Comparison of ENCODE assay signal across 27 cellular contexts in the genomic region with DNA sequence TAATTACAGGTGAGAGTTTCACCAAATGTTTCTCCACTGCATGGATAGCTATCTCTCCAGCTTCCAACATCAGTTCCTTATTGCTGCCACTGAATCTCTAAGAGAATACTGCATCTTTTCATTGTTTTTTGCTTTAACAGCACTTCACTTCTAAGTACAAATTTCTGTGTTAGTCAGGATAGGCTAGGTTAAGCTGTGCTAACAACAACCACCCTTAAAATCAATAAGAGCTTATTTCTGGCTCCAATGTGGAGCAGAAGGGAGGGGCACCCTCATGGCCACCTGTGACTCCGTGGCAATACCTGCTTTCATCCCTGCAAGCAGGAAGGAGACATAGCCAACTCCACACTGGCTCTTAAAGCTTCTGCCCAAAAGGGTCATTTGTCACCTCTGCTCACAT. TPM values are rescaled to one million over a fixed set of nuclear protein-coding genes. Genes with fewer than 3 reads are reported as not detected.
DNase-seq lines count a peak whose midpoint lies in the region; ATAC-seq, FAIRE-seq and TF ChIP-seq lines count a peak whose summit lies in the region.
"Had no signal": no experiment of that assay in that cellular context is flagged by ENCODE, and none has a peak within 500 bp of the region (broad histone marks: within the 10 kb centered on the region; RNA-seq: fewer than 3 reads in every experiment).

No MANE protein-coding gene starts in this region.

- peak overlapping the region; percentile 35 to 93; a peak in 3 of 4 replicates for H4K8ac ChIP-seq in IMR-90 (ENCODE audit: low read depth in 2 of 2, low read length in 2 of 2)

- FAIRE-seq in endothelial cell of umbilical vein (lab: Jason Lieb, UNC): no peak
- FAIRE-seq: GM12891, H1, K562 had no signal

- H3K4me1 ChIP-seq in GM23338 (ENCODE audit: insufficient read depth): no peaks in the 10 kb centered on the region
- peaks cover 15% of the 10 kb centered on the region for H3K4me1 ChIP-seq in IMR-90 (ENCODE audit: control insufficient read depth, insufficient read depth, low read length)
- H3K4me1 ChIP-seq in endothelial cell of umbilical vein (ENCODE audit: control insufficient read depth, extremely low read depth, insufficient read depth, low read length): peaks cover 18% of the 10 kb centered on the region
- H3K4me1 ChIP-seq in thoracic aorta (ENCODE audit: control insufficient read depth in 1 of 2, low read depth in 2 of 2): peaks cover 15 to 23% of the 10 kb centered on the region in 2 donors
- H3K4me1 ChIP-seq: BLaER1 treated with 17β-estradiol and CSF1 and Interleukin-3, amounts not matched to agents 10 nM and 100 nM; Caco-2 had no signal

- no peaks in the 10 kb centered on the region for H3K79me2 ChIP-seq in GM23338 (replicated peaks; ENCODE audit: insufficient read depth)
- no peaks in the 10 kb centered on the region for H3K79me2 ChIP-seq in endothelial cell of umbilical vein (ENCODE audit: control insufficient read depth, insufficient read depth, low read length)

- H3K14ac ChIP-seq in IMR-90 (replicated peaks; ENCODE audit: low read depth, low read length): peak overlapping the region; percentile 82

- H3K27me3 ChIP-seq in GM23338 (ENCODE audit: insufficient read depth) (no peaks in the 10 kb centered on the region), IMR-90 (ENCODE audit: control insufficient read depth, insufficient read depth, low read length) (no peaks in the 10 kb centered on the region), endothelial cell of umbilical vein (ENCODE audit: control insufficient read depth in 2 of 2, insufficient read depth in 2 of 2, low read length in 2 of 2) (no peaks in the 10 kb centered on the region), thoracic aorta (replicated peaks; ENCODE audit: insufficient read depth) (no peaks in the 10 kb centered on the region)
- H3K27me3 ChIP-seq: BLaER1 treated with 17β-estradiol and CSF1 and Interleukin-3, amounts not matched to agents 10 nM and 100 nM; MG63 had no signal

- CTCF ChIA-PET in IMR-90 (lab: Yijun Ruan, JAX) (interaction anchor here (1.1 kb wide), 1 partner anchor 101 kb away, joined by 3 read pairs; no protein-coding TSS in a partner anchor), endothelial cell of umbilical vein (lab: Charles Lee) (interaction anchor here (0.9 to 2.3 kb wide), 6 partner anchors 8 to 333 kb away, joined by 3 to 10 read pairs (median 4); no protein-coding TSS in a partner anchor)

- H3K18ac ChIP-seq in IMR-90 (ENCODE audit: low read depth, low read length): peak overlapping the region; percentile 46

- H2BK20ac ChIP-seq in IMR-90 (ENCODE audit: low read depth, low read length): peak overlapping the region; percentile 98

- H3K9me3 Mint-ChIP-seq in GM23338: peaks cover 11% of the 10 kb centered on the region

- H3K79me1 ChIP-seq in IMR-90 (ENCODE audit: low read depth in 1 of 2, low read length in 2 of 2): no peaks in the 10 kb centered on the region

- H2BK15ac ChIP-seq in IMR-90 (ENCODE audit: low read depth, low read length): peak overlapping the region; percentile 99; the same call in 2 of the 3 replicates

- no peaks in the 10 kb centered on the region for H3F3A ChIP-seq in GM23338 (replicated peaks; ENCODE audit: low read depth)

- WGBS in IMR-90 (ENCODE audit: extremely low coverage in 2 of 2, insufficient read length in 1 of 2), 2 experiments: no CpG with 5 or more reads among the region's 1 CpG

- TF ChIP-seq CTCF in GM23338 (conservative IDR thresholded peaks at IDR 0.05; ENCODE audit: low read depth in 2 of 2) (no peak), IMR-90 (conservative IDR thresholded peaks at IDR 0.05; ENCODE audit: low read depth, low read length) (no peak), endothelial cell of umbilical vein (IDR thresholded peaks at IDR 0.05; ENCODE audit: extremely low read depth in 1 of 2, insufficient read depth in 1 of 2, low read depth in 1 of 2, low read length in 2 of 2) (no peak), thoracic aorta (IDR thresholded peaks at IDR 0.05) (no peak)

- H3K4me3 Mint-ChIP-seq in GM23338: no peak overlapping the region
- H3K4me3 Mint-ChIP-seq: CD4-positive, alpha-beta memory T cell had no signal

- H3K36me3 Mint-ChIP-seq in GM23338 (ENCODE audit: low read depth): peaks cover 6% of the 10 kb centered on the region; the same call in 2 of the 3 replicates
- H3K36me3 Mint-ChIP-seq: CD4-positive, alpha-beta memory T cell had no signal

- no peak overlapping the region; the same call in 1 of the 2 replicates for H3K56ac ChIP-seq in IMR-90 (ENCODE audit: extremely low read depth, insufficient read depth, low read length)

- DNase-seq in GM23338 (ENCODE audit: low spot score) (no peak), IMR-90 (no peak), endothelial cell of umbilical vein (ENCODE audit: low read depth, low spot score) (no peak), thoracic aorta (ENCODE audit: low spot score) (no peak)
- DNase-seq: ACHN; Caco-2; CD4-positive, alpha-beta memory T cell; DMS 273 treated with DMSO at 0.1 percent for 48 hours; DND-41; MG63; NCI-H1417; NCI-H187; NCI-H2107; NCI-H446 treated with DMSO at 0.1 percent for 48 hours; NCI-H526 treated with DMSO at 0.1 percent for 48 hours; OCI-M1; SHP77 treated with DMSO at 0.1 percent for 48 hours had no signal

- no peak overlapping the region for H3K4me2 ChIP-seq in GM23338
- no peak overlapping the region for H3K4me2 ChIP-seq in IMR-90 (ENCODE audit: low read depth, low read length)
- H3K4me2 ChIP-seq in endothelial cell of umbilical vein (ENCODE audit: insufficient read depth, low read length): no peak overlapping the region
- H3K4me2 ChIP-seq: BLaER1 treated with 17β-estradiol and CSF1 and Interleukin-3, amounts not matched to agents 10 nM and 100 nM had no signal

- peak overlapping the region; percentile 14 for H2BK5ac ChIP-seq in IMR-90 (ENCODE audit: low read depth, low read length, poor library complexity, severe bottlenecking)

- in situ Hi-C loops in IMR-90 (cut with MboI; ENCODE audit: low sequenced_read_pairs): no loop called here

- intact Hi-C loops in IMR-90 (cut with micrococcal nuclease) (no loop called here), endothelial cell of umbilical vein (cut with micrococcal nuclease) (loop anchor here (2.0 to 5.0 kb wide), 2 partner anchors 160 to 236 kb away; no protein-coding TSS in a partner anchor)

- peak overlapping the region; percentile 93 for H2AK9ac ChIP-seq in IMR-90 (replicated peaks; ENCODE audit: low read depth, low read length, poor library complexity)

- H3K9ac ChIP-seq in IMR-90 (ENCODE audit: low read depth, low read length) (no peak overlapping the region), endothelial cell of umbilical vein (replicated peaks; ENCODE audit: extremely low read depth, insufficient read depth, low read length) (no peak overlapping the region)
- H3K9ac ChIP-seq: BLaER1 treated with 17β-estradiol and CSF1 and Interleukin-3, amounts not matched to agents 10 nM and 100 nM had no signal

- H3K27me3 Mint-ChIP-seq in GM23338 (ENCODE audit: insufficient read depth, low read depth, poor library complexity): peaks cover 4% of the 10 kb centered on the region

- H3K4me3 ChIP-seq in GM23338: no peak overlapping the region
- H3K4me3 ChIP-seq in IMR-90 (ENCODE audit: insufficient read depth, low read depth, low read length): no peak overlapping the region
- no peak overlapping the region for H3K4me3 ChIP-seq in endothelial cell of umbilical vein (replicated peaks in 1 of 3; ENCODE audit: insufficient read depth in 1 of 3, low read depth in 1 of 3, low read length in 3 of 3)
- no peak overlapping the region for H3K4me3 ChIP-seq in thoracic aorta
- H3K4me3 ChIP-seq: BLaER1 treated with 17β-estradiol and CSF1 and Interleukin-3, amounts not matched to agents 10 nM and 100 nM; K562; MG63; SK-N-MC had no signal

- H3K9me2 ChIP-seq in GM23338 (ENCODE audit: insufficient read depth): no peaks in the 10 kb centered on the region

- H3K4ac ChIP-seq in IMR-90 (ENCODE audit: low read depth, low read length): peak overlapping the region; percentile 95

- H4K5ac ChIP-seq in IMR-90 (ENCODE audit: low read depth, low read length): peak overlapping the region; percentile 71

- no peaks in the 10 kb centered on the region for H4K20me1 ChIP-seq in GM23338 (replicated peaks; ENCODE audit: insufficient read depth)
- H4K20me1 ChIP-seq in IMR-90 (ENCODE audit: insufficient read depth, low read length): no peaks in the 10 kb centered on the region
- no peaks in the 10 kb centered on the region for H4K20me1 ChIP-seq in endothelial cell of umbilical vein (replicated peaks; ENCODE audit: control insufficient read depth, extremely low read depth, insufficient read depth, low read length)
- H4K20me1 ChIP-seq: BLaER1 treated with 17β-estradiol and CSF1 and Interleukin-3, amounts not matched to agents 10 nM and 100 nM had no signal

- H4K91ac ChIP-seq in IMR-90 (ENCODE audit: insufficient read depth, low read depth, low read length): peak overlapping the region; percentile 95

- H3K4me1 Mint-ChIP-seq in GM23338: no peaks in the 10 kb centered on the region; the same call in 2 of the 3 replicates
- H3K4me1 Mint-ChIP-seq: CD4-positive, alpha-beta memory T cell had no signal

- H3K9me1 ChIP-seq in IMR-90 (ENCODE audit: insufficient read depth, low read length) (peaks cover 18% of the 10 kb centered on the region), endothelial cell of umbilical vein (replicated peaks; ENCODE audit: control insufficient read depth, extremely low read depth, insufficient read depth, low read length) (no peaks in the 10 kb centered on the region)

- H3K36me3 ChIP-seq in GM23338 (ENCODE audit: insufficient read depth): no peaks in the 10 kb centered on the region
- H3K36me3 ChIP-seq in IMR-90 (ENCODE audit: control insufficient read depth, insufficient read depth, low read length): no peaks in the 10 kb centered on the region
- H3K36me3 ChIP-seq in endothelial cell of umbilical vein (ENCODE audit: control insufficient read depth in 2 of 2, extremely low read depth in 1 of 2, insufficient read depth in 2 of 2, low read length in 2 of 2): no peaks in the 10 kb centered on the region
- no peaks in the 10 kb centered on the region for H3K36me3 ChIP-seq in thoracic aorta
- H3K36me3 ChIP-seq: BLaER1 treated with 17β-estradiol and CSF1 and Interleukin-3, amounts not matched to agents 10 nM and 100 nM; MG63 had no signal

- H2AFZ ChIP-seq in GM23338: peak overlapping the region; percentile 43
- H2AFZ ChIP-seq in IMR-90 (replicated peaks; ENCODE audit: low read length, poor library complexity): peak overlapping the region; percentile 76
- no peak overlapping the region for H2AFZ ChIP-seq in endothelial cell of umbilical vein (ENCODE audit: low read depth, low read length)

- POLR2A ChIA-PET in IMR-90 (lab: Charles Lee; ENCODE audit: unreplicated experiment): interaction anchor here (0.7 kb wide), 1 partner anchor 251 kb away, joined by 5 read pairs; no protein-coding TSS in a partner anchor
- POLR2A ChIA-PET in endothelial cell of umbilical vein (lab: Charles Lee): no interaction called here

- peak overlapping the region; percentile 79 for H3K23ac ChIP-seq in IMR-90 (ENCODE audit: low read depth, low read length)

- peak overlapping the region; percentile 99 for H2AK5ac ChIP-seq in IMR-90 (ENCODE audit: low read depth, low read length)

- H3K9me3 ChIP-seq in IMR-90 (ENCODE audit: control insufficient read depth, insufficient read depth, low read length) (peaks cover 3% of the 10 kb centered on the region), endothelial cell of umbilical vein (replicated peaks; ENCODE audit: control insufficient read depth, insufficient read depth, low read length) (no peaks in the 10 kb centered on the region), thoracic aorta (no peaks in the 10 kb centered on the region)
- H3K9me3 ChIP-seq: Caco-2 had no signal

- no peak for TF ChIP-seq RAD21 in IMR-90 (IDR thresholded peaks at IDR 0.05; ENCODE audit: low read length)

- no TSS peak for BruUV-seq in IMR-90 (replicated peaks; lab: Mats Ljungman, UMichigan)
- BruUV-seq in endothelial cell of umbilical vein (replicated peaks; lab: Mats Ljungman, UMichigan): no TSS peak

- no peak overlapping the region for H3K27ac ChIP-seq in GM23338 (ENCODE audit: low read depth)
- no peak overlapping the region for H3K27ac ChIP-seq in IMR-90 (ENCODE audit: insufficient read depth, low read length)
- H3K27ac ChIP-seq in endothelial cell of umbilical vein (ENCODE audit: insufficient read depth, low read depth, low read length): peak overlapping the region; percentile 74
- peak overlapping the region; percentile 7 to 74 for H3K27ac ChIP-seq in thoracic aorta
- H3K27ac ChIP-seq: BLaER1 treated with 17β-estradiol and CSF1 and Interleukin-3, amounts not matched to agents 10 nM and 100 nM; SK-N-MC had no signal

- dilution Hi-C loops in IMR-90 (cut with HindIII; ENCODE audit: low sequenced_read_pairs, unreplicated experiment) (no loop called here), endothelial cell of umbilical vein (cut with MboI; ENCODE audit: extremely low pct_ligation_motif_present, low sequenced_read_pairs) (no loop called here)

- no peak overlapping the region for H3K27ac Mint-ChIP-seq in GM23338

- peak overlapping the region; percentile 97 for H2BK120ac ChIP-seq in IMR-90 (ENCODE audit: low read depth, low read length)

- ATAC-seq in GM23338 (no peak), IMR-90 (ENCODE audit: low read depth) (no peak), thoracic aorta (ENCODE audit: insufficient number of reproducible peaks, low FRiP score, low read depth) (no peak), GM21825 (IDR thresholded peaks at IDR 0.05; ENCODE audit: unreplicated experiment) (no peak), HG02642 (IDR thresholded peaks at IDR 0.05; ENCODE audit: poor library complexity, unreplicated experiment) (no peak), GM19395 (IDR thresholded peaks at IDR 0.05; ENCODE audit: unreplicated experiment) (no peak)
- ATAC-seq: HCT116, K562 had no signal

- TF ChIP-seq POLR2A in IMR-90 (IDR thresholded peaks at IDR 0.05; ENCODE audit: low read depth, low read length) (no peak), endothelial cell of umbilical vein (IDR thresholded peaks at IDR 0.05; ENCODE audit: low read depth, low read length) (no peak)

RNA-seq across cellular contexts. Expression of a gene that starts 36.4 kb away (rescaled TPM):
- 2.8 and 4.6 TPM in 2 replicates for total RNA-seq in GM23338 (2014; rRNA removed; shearing (Covaris generic))
- polyA plus RNA-seq in GM23338 (2016; fragmentation: Nextera tagmentation; extraction: Ambion mirVana) (1.4 and 1.6 TPM in 2 replicates), IMR-90 (2012; rRNA removed) (39.3 and 43.2 TPM in 2 replicates), endothelial cell of umbilical vein (2.4 and 2.9 TPM in 2 replicates)
- total RNA-seq in IMR-90 (2012; rRNA removed) (9.3 and 9.7 TPM in 2 replicates), endothelial cell of umbilical vein (2.9 and 3.7 TPM in 2 replicates), thoracic aorta (1 to 10 TPM; 4.3 to 8.5 TPM)
- 29.1 and 32.4 TPM in 2 replicates for polyA plus RNA-seq in IMR-90 (2012; cell fraction: cytosol; rRNA removed)
- 24.4 and 27.5 TPM in 2 replicates for polyA plus RNA-seq in IMR-90 (2012; cell fraction: nucleus; rRNA removed; ENCODE audit: low replicate concordance)
- 2.0 and 2.2 TPM in 2 replicates for polyA plus RNA-seq in endothelial cell of umbilical vein (2011; cell fraction: cytosol; rRNA removed)
- polyA plus RNA-seq in endothelial cell of umbilical vein (2011; cell fraction: nucleus; rRNA removed): 2.3 TPM in 2 replicates
- polyA plus RNA-seq in endothelial cell of umbilical vein (2012): 0.50 and 1.1 TPM in 2 replicates
- 2.6 and 2.7 TPM in 2 replicates for polyA minus RNA-seq in endothelial cell of umbilical vein
- not detected for polyA minus RNA-seq in endothelial cell of umbilical vein (2011; cell fraction: cytosol; rRNA and poly(A)+ RNA removed)
- polyA minus RNA-seq in endothelial cell of umbilical vein (2011; cell fraction: nucleus; rRNA and poly(A)+ RNA removed): 0.91 and 1.3 TPM in 2 replicates
- total RNA-seq: CD4-positive, alpha-beta memory T cell; G401; K562 had no signal
- polyA plus RNA-seq: CD4-positive, alpha-beta memory T cell; K562 had no signal

Comparison
In these comparisons a context has a peak if more than half of its experiments do, and no peak if none do; other contexts are left out.
1. H3K27ac ChIP-seq: peak in endothelial cell of umbilical vein (single experiment) and thoracic aorta (2 of 2); none in GM23338 (single experiment) and IMR-90 (single experiment).